ENCODE assay signal across 8 cellular contexts in genomic region chr3:42613462-42613861, GRCh38. TPM values are rescaled to one million over a fixed set of nuclear protein-coding genes. Genes with fewer than 3 reads are reported as not detected.
DNase-seq lines count a peak whose midpoint lies in the region; ATAC-seq, FAIRE-seq and TF ChIP-seq lines count a peak whose summit lies in the region.
"Had no signal": no experiment of that assay in that cellular context is flagged by ENCODE, and none has a peak within 500 bp of the region (broad histone marks: within the 10 kb centered on the region; RNA-seq: fewer than 3 reads in every experiment).

No MANE protein-coding gene starts in this region.

- no peaks in the 10 kb centered on the region for H3K9me3 Mint-ChIP-seq in stimulated activated naive B cell treated with anti-CD40 and anti-IgM and Interleukin-4, amounts not matched to agents 10 μg/mL and 1 μg/mL and 100 μg/mL, for 72 hours

- H3K36me3 Mint-ChIP-seq in stimulated activated naive B cell treated with anti-CD40 and anti-IgM and Interleukin-4, amounts not matched to agents 10 μg/mL and 1 μg/mL and 100 μg/mL, for 72 hours, result peaks cover 20 to 30% of the 10 kb centered on the region in 2 donors

- H3K36me3 ChIP-seq in OCI-LY1 (ENCODE audit: insufficient read depth, low read length) (peaks cover 12% of the 10 kb centered on the region), endothelial cell of umbilical vein (ENCODE audit: control insufficient read depth in 2 of 2, extremely low read depth in 1 of 2, insufficient read depth in 2 of 2, low read length in 2 of 2) (peaks cover 0 to 3% of the 10 kb centered on the region in 2 experiments), sigmoid colon (peaks cover 0 to 12% (median 0%) of the 10 kb centered on the region in 4 donors)

- H3K9ac ChIP-seq in OCI-LY1 (ENCODE audit: low read length), result peak overlapping the region; percentile 15; the same call in 1 of the 2 replicates
- no peak overlapping the region for H3K9ac ChIP-seq in endothelial cell of umbilical vein (replicated peaks; ENCODE audit: extremely low read depth, insufficient read depth, low read length)

- H3K79me2 ChIP-seq in OCI-LY1 (ENCODE audit: insufficient read depth, low read length) (peaks cover 88% of the 10 kb centered on the region), endothelial cell of umbilical vein (ENCODE audit: control insufficient read depth, insufficient read depth, low read length) (peaks cover 85% of the 10 kb centered on the region)

- peak; percentile 37; the same call in 2 of the 3 replicates for TF ChIP-seq CTCF in GM12872 (IDR thresholded peaks at IDR 0.05; ENCODE audit: insufficient read depth, low read depth, low read length)
- TF ChIP-seq CTCF in OCI-LY1 (IDR thresholded peaks at IDR 0.05; ENCODE audit: low read length), result peak; percentile 73
- TF ChIP-seq CTCF in endothelial cell of umbilical vein (IDR thresholded peaks at IDR 0.05; ENCODE audit: extremely low read depth in 1 of 2, insufficient read depth in 1 of 2, low read depth in 1 of 2, low read length in 2 of 2), result peak in 1 of 2 donors; percentile 9
- peak in 3 of 4 experiments; percentile 27 to 42 (median 37) for TF ChIP-seq CTCF in sigmoid colon (IDR thresholded peaks at IDR 0.05)

- H3K4me3 ChIP-seq in OCI-LY1 (ENCODE audit: low read depth, low read length, poor library complexity, severe bottlenecking), result peak overlapping the region; percentile 20
- H3K4me3 ChIP-seq in endothelial cell of umbilical vein (replicated peaks in 1 of 3; ENCODE audit: insufficient read depth in 1 of 3, low read depth in 1 of 3, low read length in 3 of 3), result no peak overlapping the region
- H3K4me3 ChIP-seq in sigmoid colon, result no peak overlapping the region

- no peaks in the 10 kb centered on the region for H3K9me1 ChIP-seq in endothelial cell of umbilical vein (replicated peaks; ENCODE audit: control insufficient read depth, extremely low read depth, insufficient read depth, low read length)

- WGBS in sigmoid colon, 2 donors, result 87 to 91% methylated on average over 2 of the region's 2 CpGs

- dilution Hi-C loops in endothelial cell of umbilical vein (cut with MboI; ENCODE audit: extremely low pct_ligation_motif_present, low sequenced_read_pairs), result no loop called here

- H4K20me1 ChIP-seq in OCI-LY1 (ENCODE audit: insufficient read depth, low read length), result no peaks in the 10 kb centered on the region
- peaks cover 5% of the 10 kb centered on the region for H4K20me1 ChIP-seq in endothelial cell of umbilical vein (replicated peaks; ENCODE audit: control insufficient read depth, extremely low read depth, insufficient read depth, low read length)

- H3K27me3 Mint-ChIP-seq in stimulated activated naive B cell treated with anti-CD40 and anti-IgM and Interleukin-4, amounts not matched to agents 10 μg/mL and 1 μg/mL and 100 μg/mL, for 72 hours, result no peaks in the 10 kb centered on the region

- no TSS peak for BruUV-seq in endothelial cell of umbilical vein (replicated peaks; lab: Mats Ljungman, UMichigan)

- FAIRE-seq in endothelial cell of umbilical vein (lab: Jason Lieb, UNC), result peak; percentile 26

- peaks cover 16 to 51% of the 10 kb centered on the region in 2 donors for H3K4me1 Mint-ChIP-seq in stimulated activated naive B cell treated with anti-CD40 and anti-IgM and Interleukin-4, amounts not matched to agents 10 μg/mL and 1 μg/mL and 100 μg/mL, for 72 hours

- no peak for TF ChIP-seq EP300 in sigmoid colon (IDR thresholded peaks at IDR 0.05)

- no peak for TF ChIP-seq POLR2A in endothelial cell of umbilical vein (IDR thresholded peaks at IDR 0.05; ENCODE audit: low read depth, low read length)
- TF ChIP-seq POLR2A in sigmoid colon (IDR thresholded peaks at IDR 0.05), result no peak

- CTCF ChIA-PET in endothelial cell of umbilical vein (lab: Charles Lee), result interaction anchor here (0.6 to 2.6 kb wide), 18 partner anchors 7 to 209 kb away, joined by 3 to 28 read pairs (median 5); partner anchors contain the start of genes NKTR and SS18L2

- intact Hi-C loops in endothelial cell of umbilical vein (cut with micrococcal nuclease), result loop anchor here (2.0 kb wide), 1 partner anchor 41 kb away; no protein-coding TSS in a partner anchor
- intact Hi-C loops in sigmoid colon (cut with DNase I), result no loop called here

- no peak overlapping the region for H3K4me3 Mint-ChIP-seq in stimulated activated naive B cell treated with anti-CD40 and anti-IgM and Interleukin-4, amounts not matched to agents 10 μg/mL and 1 μg/mL and 100 μg/mL, for 72 hours

- H3K4me1 ChIP-seq in OCI-LY1 (ENCODE audit: insufficient read depth, low read length, severe bottlenecking) (peaks cover 49% of the 10 kb centered on the region), endothelial cell of umbilical vein (ENCODE audit: control insufficient read depth, extremely low read depth, insufficient read depth, low read length) (peaks cover 32% of the 10 kb centered on the region), sigmoid colon (peaks cover 0 to 65% (median 30%) of the 10 kb centered on the region in 4 donors)

- H3K27ac ChIP-seq in OCI-LY1 (ENCODE audit: low read depth, low read length, poor library complexity, severe bottlenecking), result peak overlapping the region; percentile 78
- no peak overlapping the region for H3K27ac ChIP-seq in endothelial cell of umbilical vein (ENCODE audit: insufficient read depth, low read depth, low read length)
- peak overlapping the region in 3 of 4 donors; percentile 19 to 27 (median 21) for H3K27ac ChIP-seq in sigmoid colon

- no peak overlapping the region for H2AFZ ChIP-seq in OCI-LY1 (ENCODE audit: low read length)
- H2AFZ ChIP-seq in endothelial cell of umbilical vein (ENCODE audit: low read depth, low read length), result no peak overlapping the region

- no peak overlapping the region for H3K27ac Mint-ChIP-seq in stimulated activated naive B cell treated with anti-CD40 and anti-IgM and Interleukin-4, amounts not matched to agents 10 μg/mL and 1 μg/mL and 100 μg/mL, for 72 hours

- POLR2A ChIA-PET in endothelial cell of umbilical vein (lab: Charles Lee), result interaction anchor here (1.0 kb wide), 2 partner anchors 13 to 23 kb away, joined by 3 to 4 read pairs; partner anchors contain the start of gene NKTR

- H3K9me2 ChIP-seq in OCI-LY1 (ENCODE audit: low read depth, low read length), result no peaks in the 10 kb centered on the region

- H3F3A ChIP-seq in OCI-LY1 (ENCODE audit: insufficient read depth, low read length), result no peaks in the 10 kb centered on the region

- H3K9me3 ChIP-seq in OCI-LY1 (ENCODE audit: low read length) (no peaks in the 10 kb centered on the region), endothelial cell of umbilical vein (replicated peaks; ENCODE audit: control insufficient read depth, insufficient read depth, low read length) (no peaks in the 10 kb centered on the region), sigmoid colon (no peaks in the 10 kb centered on the region)

- DNase-seq in endothelial cell of umbilical vein (ENCODE audit: low read depth, low spot score), result peak; percentile 36
- no peak for DNase-seq in sigmoid colon
- no peak for DNase-seq in stimulated activated naive B cell treated with anti-CD40 and anti-IgM and Interleukin-4, amounts not matched to agents 10 μg/mL and 1 μg/mL and 100 μg/mL, for 72 hours
- DNase-seq: head of caudate nucleus had no signal

- ATAC-seq in HG03439 (IDR thresholded peaks at IDR 0.05; ENCODE audit: unreplicated experiment), result no peak
- no peak for ATAC-seq in stimulated activated naive B cell treated with anti-CD40 and anti-IgM and Interleukin-4, amounts not matched to agents 10 μg/mL and 1 μg/mL and 100 μg/mL, for 72 hours (replicated peaks)
- ATAC-seq in GM19452 (IDR thresholded peaks at IDR 0.05; ENCODE audit: unreplicated experiment), result no peak

- peak overlapping the region; percentile 43 for H3K4me2 ChIP-seq in OCI-LY1 (ENCODE audit: low read length)
- H3K4me2 ChIP-seq in endothelial cell of umbilical vein (ENCODE audit: insufficient read depth, low read length), result no peak overlapping the region

- no peaks in the 10 kb centered on the region for H3K27me3 ChIP-seq in OCI-LY1 (ENCODE audit: insufficient read depth, low read length)
- no peaks in the 10 kb centered on the region for H3K27me3 ChIP-seq in endothelial cell of umbilical vein (ENCODE audit: control insufficient read depth in 2 of 2, insufficient read depth in 2 of 2, low read length in 2 of 2)
- H3K27me3 ChIP-seq in sigmoid colon, result no peaks in the 10 kb centered on the region

RNA-seq across cellular contexts. Expression of gene NKTR, which starts 13.0 kb away (rescaled TPM):
- total RNA-seq in endothelial cell of umbilical vein (92.6 and 99.0 TPM in 2 replicates), sigmoid colon (100 to 1,000 TPM in 1 of 4 donors, 10 to 100 TPM in 3; 81.3 to 130 (median 84.4) TPM)
- polyA plus RNA-seq in endothelial cell of umbilical vein (22.3 and 27.4 TPM in 2 replicates), sigmoid colon (10 to 100 TPM in 1 of 3 donors, 1 to 10 TPM in 2; 1.8 to 27.9 (median 2.5) TPM)
- polyA plus RNA-seq in endothelial cell of umbilical vein (2011; cell fraction: cytosol; rRNA removed), result 8.7 and 14.4 TPM in 2 replicates
- polyA plus RNA-seq in endothelial cell of umbilical vein (2011; cell fraction: nucleus; rRNA removed), result 257 and 378 TPM in 2 replicates
- polyA plus RNA-seq in endothelial cell of umbilical vein (2012), result 35.0 and 49.7 TPM in 2 replicates
- 51.7 and 60.7 TPM in 2 replicates for polyA minus RNA-seq in endothelial cell of umbilical vein
- 23.9 TPM for polyA minus RNA-seq in endothelial cell of umbilical vein (2011; cell fraction: cytosol; rRNA and poly(A)+ RNA removed)
- polyA minus RNA-seq in endothelial cell of umbilical vein (2011; cell fraction: nucleus; rRNA and poly(A)+ RNA removed), result 197 and 292 TPM in 2 replicates

RNA-seq across cellular contexts. Expression of gene SS18L2, which starts 22.8 kb away (rescaled TPM):
- total RNA-seq in endothelial cell of umbilical vein, result 28.6 and 32.4 TPM in 2 replicates
- 14.5 and 20.3 TPM in 2 replicates for polyA plus RNA-seq in endothelial cell of umbilical vein
- polyA plus RNA-seq in endothelial cell of umbilical vein (2011; cell fraction: cytosol; rRNA removed), result 29.4 and 29.9 TPM in 2 replicates
- 14.6 and 18.4 TPM in 2 replicates for polyA plus RNA-seq in endothelial cell of umbilical vein (2011; cell fraction: nucleus; rRNA removed)
- 34.1 and 53.8 TPM in 2 replicates for polyA plus RNA-seq in endothelial cell of umbilical vein (2012)
- polyA minus RNA-seq in endothelial cell of umbilical vein, result 11.7 and 19.5 TPM in 2 replicates
- 12.2 TPM for polyA minus RNA-seq in endothelial cell of umbilical vein (2011; cell fraction: cytosol; rRNA and poly(A)+ RNA removed)
- polyA minus RNA-seq in endothelial cell of umbilical vein (2011; cell fraction: nucleus; rRNA and poly(A)+ RNA removed), result 3.1 and 7.0 TPM in 2 replicates
- 10 to 100 TPM in 2 of 4 donors, 1 to 10 TPM in 2; 9.1 to 27.0 (median 12.8) TPM for total RNA-seq in sigmoid colon
- 10 to 100 TPM; 36.6 to 67.3 (median 41.5) TPM for polyA plus RNA-seq in sigmoid colon

RNA-seq across cellular contexts. Expression of gene SEC22C, which starts 31.7 kb away (rescaled TPM):
- total RNA-seq in endothelial cell of umbilical vein, result 60.7 and 61.9 TPM in 2 replicates
- polyA plus RNA-seq in endothelial cell of umbilical vein, result 32.9 and 43.9 TPM in 2 replicates
- 36.5 and 37.4 TPM in 2 replicates for polyA plus RNA-seq in endothelial cell of umbilical vein (2011; cell fraction: cytosol; rRNA removed)
- polyA plus RNA-seq in endothelial cell of umbilical vein (2011; cell fraction: nucleus; rRNA removed), result 51.9 and 57.1 TPM in 2 replicates
- polyA plus RNA-seq in endothelial cell of umbilical vein (2012), result 37.3 and 53.1 TPM in 2 replicates
- 44.7 and 50.3 TPM in 2 replicates for polyA minus RNA-seq in endothelial cell of umbilical vein
- polyA minus RNA-seq in endothelial cell of umbilical vein (2011; cell fraction: cytosol; rRNA and poly(A)+ RNA removed), result 15.2 TPM
- polyA minus RNA-seq in endothelial cell of umbilical vein (2011; cell fraction: nucleus; rRNA and poly(A)+ RNA removed), result 24.0 and 24.3 TPM in 2 replicates
- 10 to 100 TPM; 48.5 to 89.2 (median 57.2) TPM for total RNA-seq in sigmoid colon
- 10 to 100 TPM in 2 of 3 donors, 1 to 10 TPM in 1; 8.4 to 18.2 (median 11.3) TPM for polyA plus RNA-seq in sigmoid colon

RNA-seq across cellular contexts. Expression of gene ZBTB47, which starts 40.0 kb away (rescaled TPM):
- total RNA-seq in endothelial cell of umbilical vein, result 13.0 and 14.5 TPM in 2 replicates
- 10.6 and 13.2 TPM in 2 replicates for polyA plus RNA-seq in endothelial cell of umbilical vein
- 7.2 and 9.3 TPM in 2 replicates for polyA plus RNA-seq in endothelial cell of umbilical vein (2011; cell fraction: cytosol; rRNA removed)
- 13.6 and 17.0 TPM in 2 replicates for polyA plus RNA-seq in endothelial cell of umbilical vein (2011; cell fraction: nucleus; rRNA removed)
- 6.8 and 10.4 TPM in 2 replicates for polyA plus RNA-seq in endothelial cell of umbilical vein (2012)
- polyA minus RNA-seq in endothelial cell of umbilical vein, result 13.2 and 16.9 TPM in 2 replicates
- polyA minus RNA-seq in endothelial cell of umbilical vein (2011; cell fraction: cytosol; rRNA and poly(A)+ RNA removed), result 10.4 TPM
- polyA minus RNA-seq in endothelial cell of umbilical vein (2011; cell fraction: nucleus; rRNA and poly(A)+ RNA removed), result 7.6 and 13.3 TPM in 2 replicates
- total RNA-seq in sigmoid colon, result 10 to 100 TPM; 34.9 to 74.8 (median 56.9) TPM
- 10 to 100 TPM in 1 of 3 donors, 1 to 10 TPM in 2; 6.2 to 21.0 (median 9.5) TPM for polyA plus RNA-seq in sigmoid colon
